Comparison of ENCODE assay signal across 21 cellular contexts in the genomic region with DNA sequence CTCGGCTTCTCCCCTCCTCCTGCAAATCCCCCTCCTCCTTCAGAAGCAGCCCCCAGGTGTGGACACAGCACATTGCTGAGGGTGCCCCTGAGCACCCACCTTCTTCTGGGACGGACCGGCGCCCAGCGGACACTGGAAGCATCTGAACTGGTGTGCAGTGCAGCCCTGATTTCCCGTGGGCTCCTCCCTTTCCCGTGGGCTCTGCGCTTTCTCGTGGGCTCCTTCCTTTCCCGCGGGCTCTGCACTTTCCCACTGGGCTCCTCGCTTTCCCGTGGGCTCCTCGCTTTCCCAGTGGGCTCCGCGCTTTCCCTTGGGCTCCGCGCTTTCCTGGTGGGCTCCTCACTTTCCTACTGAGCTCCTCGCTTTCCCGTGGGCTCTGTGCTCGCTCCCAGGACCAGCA.
"Had no signal": no experiment of that assay in that cellular context is flagged by ENCODE, and none has a peak within 500 bp of the region (broad histone marks: within the 10 kb centered on the region; RNA-seq: fewer than 3 reads in every experiment).

No MANE protein-coding gene starts in this region.

- H3K4me1 Mint-ChIP-seq: naive thymus-derived CD4-positive, alpha-beta T cell had no signal

- ATAC-seq: heart left ventricle; left colon; left ventricle myocardium superior; naive thymus-derived CD4-positive, alpha-beta T cell; pancreas; right lobe of liver had no signal

- H3K36me3 ChIP-seq: heart left ventricle, pancreas, right lobe of liver, stomach, thoracic aorta, transverse colon had no signal

- H3K4me3 ChIP-seq: coronary artery, heart left ventricle, lung, pancreas, right lobe of liver, stomach, thoracic aorta, transverse colon had no signal

- H3K4me1 ChIP-seq: heart left ventricle, pancreas, right lobe of liver, stomach, transverse colon had no signal

- H3K27ac Mint-ChIP-seq: naive thymus-derived CD4-positive, alpha-beta T cell; progenitor cell of endocrine pancreas had no signal

- H3K27ac ChIP-seq: coronary artery, heart left ventricle, pancreas, right lobe of liver, stomach, thoracic aorta, transverse colon had no signal

- H3K27me3 ChIP-seq: pancreas, right lobe of liver had no signal

- H3K36me3 Mint-ChIP-seq: naive thymus-derived CD4-positive, alpha-beta T cell had no signal

- H3K4me3 Mint-ChIP-seq: naive thymus-derived CD4-positive, alpha-beta T cell; neural crest cell had no signal

- H3K9me3 ChIP-seq: heart left ventricle, pancreas, right lobe of liver, stomach, thoracic aorta, transverse colon had no signal

- DNase-seq: effector CD4-positive, alpha-beta T cell; heart left ventricle; hippocampal formation; left colon; left ventricle myocardium superior; mesendoderm; naive thymus-derived CD4-positive, alpha-beta T cell; occipital lobe; pancreas; right lobe of liver; stimulated activated CD4-positive, alpha-beta T cell treated with anti-CD3 and anti-CD28 coated beads, Interleukin-4, amount 100 ng/mL, for 1 hour; stimulated activated CD8-positive, alpha-beta memory T cell treated with anti-CD3 and anti-CD28 coated beads, Interleukin-4, amount 100 ng/mL, for 48 hours; stimulated activated naive CD4-positive, alpha-beta T cell; stomach; substantia nigra; transverse colon had no signal

- H3K27me3 Mint-ChIP-seq: naive thymus-derived CD4-positive, alpha-beta T cell had no signal

- H3K9me3 Mint-ChIP-seq: naive thymus-derived CD4-positive, alpha-beta T cell; neural crest cell had no signal
